ENCODE assay signal across 9 cellular contexts in the genomic region with DNA sequence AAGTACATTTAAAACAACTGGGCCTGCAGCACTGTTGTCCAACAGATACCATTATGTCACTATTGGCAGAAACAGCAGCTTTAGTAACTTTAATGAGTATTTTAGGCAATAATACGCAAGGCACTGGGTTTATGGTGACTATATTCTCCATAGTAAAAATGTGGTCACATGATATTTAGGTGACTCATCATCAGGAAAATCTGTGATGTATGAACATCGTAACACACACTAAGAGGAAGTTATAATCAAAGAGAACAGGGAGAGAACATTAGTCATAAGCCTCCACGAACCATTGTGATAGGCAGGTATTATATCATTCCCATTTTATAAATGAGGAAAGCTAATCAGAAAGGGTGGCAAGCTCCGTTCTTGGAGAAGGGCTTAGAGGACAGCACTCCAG. TPM values are rescaled to one million over a fixed set of nuclear protein-coding genes. Genes with fewer than 3 reads are reported as not detected.
DNase-seq lines count a peak whose midpoint lies in the region; ATAC-seq and TF ChIP-seq lines count a peak whose summit lies in the region.
"Had no signal": no experiment of that assay in that cellular context is flagged by ENCODE, and none has a peak within 500 bp of the region (broad histone marks: within the 10 kb centered on the region; RNA-seq: fewer than 3 reads in every experiment).

No MANE protein-coding gene starts in this region.

- no CpG with 5 or more reads among the region's 4 CpGs for WGBS in neuronal stem cell (ENCODE audit: extremely low coverage in 2 of 2, insufficient read length in 2 of 2, insufficient replicate concordance in 1 of 2), 2 donors

- no peak overlapping the region for H3K27ac ChIP-seq in neuronal stem cell (replicated peaks; ENCODE audit: low read length)

- TF ChIP-seq EP300 in Ishikawa (IDR thresholded peaks at IDR 0.05; ENCODE audit: borderline replicate concordance), result no peak

- BruUV-seq in MCF 10A (replicated peaks; lab: Mats Ljungman, UMichigan), result no TSS peak

- H3K27me3 Mint-ChIP-seq in MCF 10A (ENCODE audit: insufficient read depth, unreplicated experiment), result no peaks in the 10 kb centered on the region
- H3K27me3 Mint-ChIP-seq: activated T-cell treated with anti-CD3 and anti-CD28 coated beads, Interleukin-2, amount 50 U/mL, for 24 hours had no signal

- TF ChIP-seq CTCF in AG09309 (IDR thresholded peaks at IDR 0.05; ENCODE audit: control insufficient read depth, insufficient read depth, low read depth, low read length, missing control alignments) (no peak), MCF 10A (IDR thresholded peaks at IDR 0.05; ENCODE audit: unreplicated experiment) (no peak), GM13976 (IDR thresholded peaks at IDR 0.05; ENCODE audit: borderline replicate concordance, control extremely low read depth, extremely low read depth, insufficient read depth, missing control alignments) (no peak)

- DNase-seq in AG09309 (ENCODE audit: low read depth) (peak; percentile 50), MCF 10A (ENCODE audit: unreplicated experiment) (peak; percentile 68), left lobe of liver (ENCODE audit: low spot score) (no peak), neuronal stem cell (ENCODE audit: low spot score) (no peak), GM13976 (ENCODE audit: low spot score) (no peak), NCI-H1436 treated with DMSO at 0.1 percent for 48 hours (lab: John Stamatoyannopoulos, UW) (no peak)
- DNase-seq: activated T-cell treated with anti-CD3 and anti-CD28 coated beads, Interleukin-2, amount 50 U/mL, for 24 hours had no signal

- no peak overlapping the region for H2BK120ac ChIP-seq in neuronal stem cell (ENCODE audit: low read depth, low read length)

- POLR2A ChIA-PET in MCF 10A (lab: Yijun Ruan, JAX), result interaction anchor here (1.6 to 2.5 kb wide), 2 partner anchors 36 to 246 kb away, joined by 4 to 19 read pairs; partner anchors contain the start of gene RAPH1

- no peaks in the 10 kb centered on the region for H3K79me1 ChIP-seq in neuronal stem cell (ENCODE audit: low read depth, low read length)

- no peak overlapping the region for H4K8ac ChIP-seq in neuronal stem cell (ENCODE audit: low read depth, low read length)

- no peak for TF ChIP-seq RAD21 in Ishikawa (IDR thresholded peaks at IDR 0.05; ENCODE audit: low read depth)

- H3K4me3 ChIP-seq in AG09309 (ENCODE audit: control insufficient read depth, low read depth, low read length) (no peak overlapping the region), neuronal stem cell (ENCODE audit: low read length in 2 of 2) (no peak overlapping the region)

- peaks cover 27% of the 10 kb centered on the region for H3K36me3 Mint-ChIP-seq in MCF 10A (ENCODE audit: insufficient read depth, unreplicated experiment)

- H3K23ac ChIP-seq in neuronal stem cell (ENCODE audit: low read depth, low read length, poor library complexity), result no peak overlapping the region

- H3K9me3 Mint-ChIP-seq in MCF 10A (ENCODE audit: unreplicated experiment), result peaks cover 8% of the 10 kb centered on the region
- H3K9me3 Mint-ChIP-seq: activated T-cell treated with anti-CD3 and anti-CD28 coated beads, Interleukin-2, amount 50 U/mL, for 24 hours had no signal

- H4K91ac ChIP-seq in neuronal stem cell (ENCODE audit: low read depth, low read length, poor library complexity), result no peak overlapping the region

- H3K27ac Mint-ChIP-seq in MCF 10A (ENCODE audit: low read depth, unreplicated experiment), result peak overlapping the region; percentile 61
- H3K27ac Mint-ChIP-seq: activated T-cell treated with anti-CD3 and anti-CD28 coated beads, Interleukin-2, amount 50 U/mL, for 24 hours had no signal

- ATAC-seq in left lobe of liver, result peak; percentile 31
- no peak for ATAC-seq in GM21786 (IDR thresholded peaks at IDR 0.05; ENCODE audit: unreplicated experiment)

- H3K18ac ChIP-seq in neuronal stem cell (ENCODE audit: low read length), result no peak overlapping the region

- CTCF ChIA-PET in MCF 10A (lab: Yijun Ruan, JAX), result interaction anchor here (1.5 kb wide), 1 partner anchor 318 kb away, joined by 5 read pairs; no protein-coding TSS in a partner anchor

- H3K4me2 ChIP-seq in neuronal stem cell (ENCODE audit: insufficient read depth, low read length, poor library complexity, severe bottlenecking), result no peak overlapping the region

- H3K27me3 ChIP-seq in neuronal stem cell (ENCODE audit: control insufficient read depth in 3 of 3, insufficient read depth in 3 of 3, low read depth in 1 of 3, low read length in 3 of 3), result no peaks in the 10 kb centered on the region

- H3K4me3 Mint-ChIP-seq in MCF 10A (ENCODE audit: unreplicated experiment), result peak overlapping the region; percentile 54
- H3K4me3 Mint-ChIP-seq: activated T-cell treated with anti-CD3 and anti-CD28 coated beads, Interleukin-2, amount 50 U/mL, for 24 hours had no signal

- no peak overlapping the region for H2BK5ac ChIP-seq in neuronal stem cell (ENCODE audit: low read length)

- H3K4ac ChIP-seq in neuronal stem cell (ENCODE audit: low read length), result no peak overlapping the region

- no peak overlapping the region for H2BK15ac ChIP-seq in neuronal stem cell (ENCODE audit: low read length)

- in situ Hi-C loops in GM13976 (cut with MboI; ENCODE audit: low sequenced_read_pairs, unreplicated experiment), result loop anchor here (25.0 kb wide), 1 partner anchor 164 kb away; no protein-coding TSS in a partner anchor

- H3K9me3 ChIP-seq in neuronal stem cell (replicated peaks in 1 of 2; ENCODE audit: control insufficient read depth in 2 of 2, insufficient read depth in 1 of 2, low read depth in 1 of 2, low read length in 2 of 2), result peaks cover 0 to 8% of the 10 kb centered on the region in 2 donors

- no peaks in the 10 kb centered on the region for H3K4me1 ChIP-seq in neuronal stem cell (ENCODE audit: control insufficient read depth in 2 of 2, insufficient read depth in 1 of 2, low read depth in 1 of 2, low read length in 2 of 2)

- H3K4me1 Mint-ChIP-seq in MCF 10A (ENCODE audit: insufficient read depth, unreplicated experiment), result peaks cover 15% of the 10 kb centered on the region

- intact Hi-C loops in MCF 10A (cut with micrococcal nuclease), result loop anchor here (2.0 kb wide), 1 partner anchor 37 kb away; the partner anchor contains the start of gene RAPH1

- H3K9ac ChIP-seq in neuronal stem cell (ENCODE audit: low read depth, low read length, poor library complexity), result no peak overlapping the region

- H3K14ac ChIP-seq in neuronal stem cell (ENCODE audit: low read length), result no peak overlapping the region

- no peak overlapping the region for H2AFZ ChIP-seq in neuronal stem cell (ENCODE audit: low read length)

- H2AK5ac ChIP-seq in neuronal stem cell (ENCODE audit: low read depth, low read length), result no peak overlapping the region

- peaks cover 0 to 15% of the 10 kb centered on the region in 2 donors for H3K36me3 ChIP-seq in neuronal stem cell (replicated peaks in 1 of 2; ENCODE audit: control insufficient read depth in 2 of 2, insufficient read depth in 2 of 2, low read length in 2 of 2)

- no peak overlapping the region for H2BK12ac ChIP-seq in neuronal stem cell (ENCODE audit: low read length)

TF ChIP-seq in Ishikawa, 13 proteins besides CTCF, POLR2A, EP300 and RAD21:
- TF ChIP-seq NFIC (IDR thresholded peaks at IDR 0.05) (no peak), FOXM1 (IDR thresholded peaks at IDR 0.05; ENCODE audit: borderline replicate concordance, low read depth) (no peak), CREB1 (IDR thresholded peaks at IDR 0.05; ENCODE audit: low read depth) (no peak), YY1 (IDR thresholded peaks at IDR 0.05; ENCODE audit: low read depth) (no peak)
- TF ChIP-seq, protein P1, sequence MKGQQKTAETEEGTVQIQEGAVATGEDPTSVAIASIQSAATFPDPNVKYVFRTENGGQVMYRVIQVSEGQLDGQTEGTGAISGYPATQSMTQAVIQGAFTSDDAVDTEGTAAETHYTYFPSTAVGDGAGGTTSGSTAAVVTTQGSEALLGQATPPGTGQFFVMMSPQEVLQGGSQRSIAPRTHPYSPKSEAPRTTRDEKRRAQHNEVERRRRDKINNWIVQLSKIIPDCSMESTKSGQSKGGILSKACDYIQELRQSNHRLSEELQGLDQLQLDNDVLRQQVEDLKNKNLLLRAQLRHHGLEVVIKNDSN (IDR thresholded peaks at IDR 0.05), result peak; percentile 26; the same call in 1 of the 2 replicates

RNA-seq across cellular contexts. Expression of gene RAPH1, which starts 36.9 kb away (rescaled TPM):
- total RNA-seq in MCF 10A (2022), result 78.0 and 79.8 TPM in 2 replicates
- total RNA-seq in left lobe of liver, result 85.7 TPM
- polyA plus RNA-seq in neuronal stem cell (2013, experiment 1 of 2), result 7.0 TPM
- polyA plus RNA-seq in neuronal stem cell (2013, experiment 2 of 2), result 7.4 TPM

Comparison
In these comparisons a context has a peak if more than half of its experiments do, and no peak if none do; other contexts are left out.
1. DNase-seq: peak in AG09309 (single experiment) and MCF 10A (single experiment); none in left lobe of liver (single experiment), neuronal stem cell (single experiment), GM13976 (single experiment) and NCI-H1436 treated with DMSO at 0.1 percent for 48 hours (single experiment).